Comparison of ENCODE assay signal across 2 cellular contexts in genomic region chrX:153844509-153845082, GRCh38.
TF ChIP-seq lines count a peak whose summit lies in the region.

No MANE protein-coding gene starts in this region.

TF ChIP-seq in GM23338, 12 proteins besides CTCF, POLR2A, EP300 and RAD21:
- no peak for TF ChIP-seq ZNF331 (CRISPR knock-in tag; IDR thresholded peaks at IDR 0.05; ENCODE audit: low read depth)
- TF ChIP-seq, protein P1, sequence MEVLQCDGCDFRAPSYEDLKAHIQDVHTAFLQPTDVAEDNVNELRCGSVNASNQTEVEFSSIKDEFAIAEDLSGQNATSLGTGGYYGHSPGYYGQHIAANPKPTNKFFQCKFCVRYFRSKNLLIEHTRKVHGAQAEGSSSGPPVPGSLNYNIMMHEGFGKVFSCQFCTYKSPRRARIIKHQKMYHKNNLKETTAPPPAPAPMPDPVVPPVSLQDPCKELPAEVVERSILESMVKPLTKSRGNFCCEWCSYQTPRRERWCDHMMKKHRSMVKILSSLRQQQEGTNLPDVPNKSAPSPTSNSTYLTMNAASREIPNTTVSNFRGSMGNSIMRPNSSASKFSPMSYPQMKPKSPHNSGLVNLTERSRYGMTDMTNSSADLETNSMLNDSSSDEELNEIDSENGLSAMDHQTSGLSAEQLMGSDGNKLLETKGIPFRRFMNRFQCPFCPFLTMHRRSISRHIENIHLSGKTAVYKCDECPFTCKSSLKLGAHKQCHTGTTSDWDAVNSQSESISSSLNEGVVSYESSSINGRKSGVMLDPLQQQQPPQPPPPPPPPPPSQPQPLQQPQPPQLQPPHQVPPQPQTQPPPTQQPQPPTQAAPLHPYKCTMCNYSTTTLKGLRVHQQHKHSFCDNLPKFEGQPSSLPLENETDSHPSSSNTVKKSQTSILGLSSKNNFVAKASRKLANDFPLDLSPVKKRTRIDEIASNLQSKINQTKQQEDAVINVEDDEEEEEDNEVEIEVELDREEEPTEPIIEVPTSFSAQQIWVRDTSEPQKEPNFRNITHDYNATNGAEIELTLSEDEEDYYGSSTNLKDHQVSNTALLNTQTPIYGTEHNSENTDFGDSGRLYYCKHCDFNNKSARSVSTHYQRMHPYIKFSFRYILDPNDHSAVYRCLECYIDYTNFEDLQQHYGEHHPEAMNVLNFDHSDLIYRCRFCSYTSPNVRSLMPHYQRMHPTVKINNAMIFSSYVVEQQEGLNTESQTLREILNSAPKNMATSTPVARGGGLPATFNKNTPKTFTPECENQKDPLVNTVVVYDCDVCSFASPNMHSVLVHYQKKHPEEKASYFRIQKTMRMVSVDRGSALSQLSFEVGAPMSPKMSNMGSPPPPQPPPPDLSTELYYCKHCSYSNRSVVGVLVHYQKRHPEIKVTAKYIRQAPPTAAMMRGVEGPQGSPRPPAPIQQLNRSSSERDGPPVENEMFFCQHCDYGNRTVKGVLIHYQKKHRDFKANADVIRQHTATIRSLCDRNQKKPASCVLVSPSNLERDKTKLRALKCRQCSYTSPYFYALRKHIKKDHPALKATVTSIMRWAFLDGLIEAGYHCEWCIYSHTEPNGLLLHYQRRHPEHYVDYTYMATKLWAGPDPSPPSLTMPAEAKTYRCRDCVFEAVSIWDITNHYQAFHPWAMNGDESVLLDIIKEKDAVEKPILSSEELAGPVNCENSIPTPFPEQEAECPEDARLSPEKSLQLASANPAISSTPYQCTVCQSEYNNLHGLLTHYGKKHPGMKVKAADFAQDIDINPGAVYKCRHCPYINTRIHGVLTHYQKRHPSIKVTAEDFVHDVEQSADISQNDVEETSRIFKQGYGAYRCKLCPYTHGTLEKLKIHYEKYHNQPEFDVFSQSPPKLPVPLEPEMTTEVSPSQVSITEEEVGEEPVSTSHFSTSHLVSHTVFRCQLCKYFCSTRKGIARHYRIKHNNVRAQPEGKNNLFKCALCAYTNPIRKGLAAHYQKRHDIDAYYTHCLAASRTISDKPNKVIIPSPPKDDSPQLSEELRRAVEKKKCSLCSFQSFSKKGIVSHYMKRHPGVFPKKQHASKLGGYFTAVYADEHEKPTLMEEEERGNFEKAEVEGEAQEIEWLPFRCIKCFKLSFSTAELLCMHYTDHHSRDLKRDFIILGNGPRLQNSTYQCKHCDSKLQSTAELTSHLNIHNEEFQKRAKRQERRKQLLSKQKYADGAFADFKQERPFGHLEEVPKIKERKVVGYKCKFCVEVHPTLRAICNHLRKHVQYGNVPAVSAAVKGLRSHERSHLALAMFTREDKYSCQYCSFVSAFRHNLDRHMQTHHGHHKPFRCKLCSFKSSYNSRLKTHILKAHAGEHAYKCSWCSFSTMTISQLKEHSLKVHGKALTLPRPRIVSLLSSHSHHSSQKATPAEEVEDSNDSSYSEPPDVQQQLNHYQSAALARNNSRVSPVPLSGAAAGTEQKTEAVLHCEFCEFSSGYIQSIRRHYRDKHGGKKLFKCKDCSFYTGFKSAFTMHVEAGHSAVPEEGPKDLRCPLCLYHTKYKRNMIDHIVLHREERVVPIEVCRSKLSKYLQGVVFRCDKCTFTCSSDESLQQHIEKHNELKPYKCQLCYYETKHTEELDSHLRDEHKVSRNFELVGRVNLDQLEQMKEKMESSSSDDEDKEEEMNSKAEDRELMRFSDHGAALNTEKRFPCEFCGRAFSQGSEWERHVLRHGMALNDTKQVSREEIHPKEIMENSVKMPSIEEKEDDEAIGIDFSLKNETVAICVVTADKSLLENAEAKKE (CRISPR knock-in tag; IDR thresholded peaks at IDR 0.05), result peak; percentile 76
TF ChIP-seq in GM23338: peak in this region for 1.

TF ChIP-seq in K562, 482 proteins besides CTCF, POLR2A, EP300 and RAD21:
- no peak for TF ChIP-seq ZNF511 (CRISPR knock-in tag; IDR thresholded peaks at IDR 0.05)
- no peak for TF ChIP-seq CHD7 (IDR thresholded peaks at IDR 0.05; ENCODE audit: low read depth, low read length)
- TF ChIP-seq C11orf30 (IDR thresholded peaks at IDR 0.05; ENCODE audit: low read depth), result peak; percentile 96
- peak; percentile 96 for TF ChIP-seq MAFF (IDR thresholded peaks at IDR 0.05; ENCODE audit: low read length)
- TF ChIP-seq MAFG (tag; conservative IDR thresholded peaks at IDR 0.05), result peak; percentile 96
- TF ChIP-seq ZNF316 (IDR thresholded peaks at IDR 0.05), result peak; percentile 98
- peak; percentile 94 for TF ChIP-seq MAFK (IDR thresholded peaks at IDR 0.05; ENCODE audit: low read length)
